Comparison of ENCODE assay signal across 1 cellular context in the genomic region with DNA sequence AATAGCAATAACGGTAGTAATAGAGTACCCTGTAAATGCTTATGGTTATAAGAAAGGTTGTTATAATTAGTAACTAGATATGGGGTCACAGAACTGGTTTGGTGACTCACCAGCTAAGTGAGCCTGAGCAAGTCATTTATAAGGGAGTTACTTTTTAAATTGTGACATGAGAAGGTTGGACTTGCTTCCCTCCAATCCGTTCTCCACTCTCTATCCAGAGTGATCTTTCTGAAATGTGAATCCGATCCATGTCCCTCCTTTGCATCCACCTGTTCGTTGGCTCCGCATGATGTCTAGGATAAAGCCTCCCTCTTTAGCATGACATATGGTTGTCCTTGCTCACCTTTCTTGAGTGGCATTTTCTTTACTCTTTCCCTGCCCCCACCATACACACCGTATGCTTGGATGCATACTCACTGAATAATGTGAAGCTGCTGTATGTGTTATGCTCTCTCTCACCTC.
TF ChIP-seq lines count a peak whose summit lies in the region.

No MANE protein-coding gene starts in this region.

TF ChIP-seq in WTC11, 78 proteins besides CTCF, POLR2A, EP300 and RAD21 (continued from another document):
- no peak for TF ChIP-seq ZNF396 (CRISPR knock-in tag; IDR thresholded peaks at IDR 0.05; ENCODE audit: borderline replicate concordance)
